ENCODE assay signal across 23 cellular contexts in genomic region chr9:73095425-73095824, GRCh38.
"Had no signal": no experiment of that assay in that cellular context is flagged by ENCODE, and none has a peak within 500 bp of the region (broad histone marks: within the 10 kb centered on the region; RNA-seq: fewer than 3 reads in every experiment).

No MANE protein-coding gene starts in this region.

- H3K4me3 ChIP-seq: SJSA1 had no signal

- H3K27ac ChIP-seq: KMS-11, SJSA1 had no signal

- H3K4me2 ChIP-seq: KMS-11 had no signal

- H3K27me3 ChIP-seq: SJSA1 had no signal

- H3K36me3 ChIP-seq: SJSA1 had no signal

- H3K9me3 ChIP-seq: SJSA1 had no signal

- DNase-seq: IMR-90, Kasumi-1, MV-4-11, NCI-H1048, NCI-H1105, NCI-H1417, NCI-H1436 treated with DMSO at 0.1 percent for 48 hours, NCI-H1694, NCI-H187 treated with DMSO at 0.1 percent for 48 hours, NCI-H2029 treated with DMSO at 0.1 percent for 48 hours, NCI-H2107, NCI-H226, NCI-H446, NCI-H510A, NCI-H524 treated with DMSO at 0.1 percent for 48 hours, NCI-H82, Right ventricle myocardium superior, RPMI8226, SIG-M5, T-helper 2 cell had no signal

- ATAC-seq: HepG2 had no signal

- H3K9ac ChIP-seq: KMS-11 had no signal

- H3K4me1 ChIP-seq: SJSA1 had no signal
